ENCODE assay signal across 1 cellular context in genomic region chr7:30459591-30460245, GRCh38.
TF ChIP-seq lines count a peak whose summit lies in the region.

No MANE protein-coding gene starts in this region.

TF ChIP-seq in SK-N-SH treated with all-trans-retinoic acid at 6 μM for 48 hours, 23 proteins besides CTCF, POLR2A, EP300 and RAD21 (continued from another document):
- TF ChIP-seq PATZ1 (CRISPR knock-in tag; IDR thresholded peaks at IDR 0.05; ENCODE audit: borderline replicate concordance): no peak; the same call in 1 of the 2 replicates
